In genomic region chr1:19074902-19075721, GRCh38 we compare ENCODE assay signal across 13 cellular contexts.
A peak's percentile ranks its signal among the peaks of the same experiment; 100 is the strongest.
DNase-seq lines count a peak whose midpoint lies in the region; ATAC-seq and TF ChIP-seq lines count a peak whose summit lies in the region.
"Had no signal": no experiment of that assay in that cellular context is flagged by ENCODE, and none has a peak within 500 bp of the region (broad histone marks: within the 10 kb centered on the region; RNA-seq: fewer than 3 reads in every experiment).

No MANE protein-coding gene starts in this region.

- ATAC-seq in mucosa of descending colon (peak; percentile 77), HG03442 (IDR thresholded peaks at IDR 0.05; ENCODE audit: unreplicated experiment) (no peak)

- CTCF ChIA-PET in activated naive CD4-positive, alpha-beta T cell treated with anti-CD3 and anti-CD28 coated beads, Interleukin-2, amount 10 ng/mL, durations not matched to agents 7 days and 5 days (lab: Charles Lee), result interaction anchor here (0.7 to 2.5 kb wide), 13 partner anchors 10 to 191 kb away, joined by 3 to 24 read pairs (median 4); partner anchors contain the start of genes ALDH4A1 and IFFO2
- CTCF ChIA-PET in mammary epithelial cell (lab: Charles Lee; ENCODE audit: low non-redundant PET), result interaction anchor here (0.6 to 0.8 kb wide), 4 partner anchors 29 to 194 kb away, joined by 3 to 5 read pairs (median 4); no protein-coding TSS in a partner anchor

- peaks cover 48% of the 10 kb centered on the region for H3K4me1 ChIP-seq in mammary epithelial cell (ENCODE audit: insufficient read depth, low read length)
- peaks cover 49% of the 10 kb centered on the region for H3K4me1 ChIP-seq in mucosa of descending colon (ENCODE audit: low read depth)
- H3K4me1 ChIP-seq in uterus, result no peaks in the 10 kb centered on the region

- H3K27me3 Mint-ChIP-seq in activated naive CD4-positive, alpha-beta T cell treated with anti-CD3 and anti-CD28 coated beads, Interleukin-2, amount 10 ng/mL, durations not matched to agents 7 days and 5 days, result peaks cover 19% of the 10 kb centered on the region

- peak overlapping the region; percentile 2 for H3K4me3 Mint-ChIP-seq in activated naive CD4-positive, alpha-beta T cell treated with anti-CD3 and anti-CD28 coated beads, Interleukin-2, amount 10 ng/mL, durations not matched to agents 7 days and 5 days

- H3K36me3 ChIP-seq in mammary epithelial cell (ENCODE audit: insufficient read depth, low read length) (peaks cover 22% of the 10 kb centered on the region), mucosa of descending colon (ENCODE audit: low read depth) (peaks cover 8% of the 10 kb centered on the region), uterus (no peaks in the 10 kb centered on the region)

- intact Hi-C loops in mammary epithelial cell (cut with micrococcal nuclease) (loop anchor here (1.0 to 5.0 kb wide), 6 partner anchors 41 to 478 kb away; no protein-coding TSS in a partner anchor), mucosa of descending colon (cut with DNase I, micrococcal nuclease) (no loop called here), uterus (cut with DNase I; ENCODE audit: low total_unique reads) (loop anchor here (10.0 kb wide), 1 partner anchor 160 kb away; no protein-coding TSS in a partner anchor)

- H2AFZ ChIP-seq in mammary epithelial cell (ENCODE audit: low read depth, low read length), result peak overlapping the region; percentile 6
- H2AFZ ChIP-seq: hepatocyte had no signal

- no peak for DNase-seq in activated naive CD4-positive, alpha-beta T cell treated with anti-CD3 and anti-CD28 coated beads, Interleukin-2, amount 10 ng/mL, durations not matched to agents 7 days and 5 days
- DNase-seq in activated naive CD4-positive, alpha-beta T cell treated with anti-CD3 and anti-CD28 coated beads, Interleukin-2, amount 50 U/mL, for 16 hours, result no peak
- DNase-seq in mammary epithelial cell (peak; percentile 97), mucosa of descending colon (peak; percentile 71 to 84 (median 78)), uterus (no peak), inferior parietal cortex (ENCODE audit: extremely low spot score) (no peak)
- DNase-seq in effector CD4-positive, alpha-beta T cell, result no peak
- DNase-seq: AML-193, cerebellar nuclear complex, NCI-H1930, SIG-M5 had no signal

- H3K9me3 ChIP-seq in mammary epithelial cell (replicated peaks; ENCODE audit: insufficient read depth, low read length) (no peaks in the 10 kb centered on the region), mucosa of descending colon (no peaks in the 10 kb centered on the region), uterus (no peaks in the 10 kb centered on the region)

- TF ChIP-seq POLR2A in uterus (IDR thresholded peaks at IDR 0.05), result no peak

- WGBS in mammary epithelial cell (ENCODE audit: low coverage, missing lambda C conversion rate), result 5% methylated on average over 19 of the region's 21 CpGs

- H3K9me3 Mint-ChIP-seq in activated naive CD4-positive, alpha-beta T cell treated with anti-CD3 and anti-CD28 coated beads, Interleukin-2, amount 10 ng/mL, durations not matched to agents 7 days and 5 days, result no peaks in the 10 kb centered on the region

- dilution Hi-C loops in mammary epithelial cell (cut with HindIII; ENCODE audit: low sequenced_read_pairs), result loop anchor here (25.0 kb wide), 1 partner anchor 363 kb away; no protein-coding TSS in a partner anchor

- peak overlapping the region; percentile 33 for H3K9ac ChIP-seq in mammary epithelial cell (ENCODE audit: insufficient read depth, low read length)

- H3K79me2 ChIP-seq in mammary epithelial cell (ENCODE audit: insufficient read depth, low read length), result no peaks in the 10 kb centered on the region
- H3K79me2 ChIP-seq: hepatocyte had no signal

- peaks cover 37% of the 10 kb centered on the region for H3K4me1 Mint-ChIP-seq in activated naive CD4-positive, alpha-beta T cell treated with anti-CD3 and anti-CD28 coated beads, Interleukin-2, amount 10 ng/mL, durations not matched to agents 7 days and 5 days

- H3K36me3 Mint-ChIP-seq in activated naive CD4-positive, alpha-beta T cell treated with anti-CD3 and anti-CD28 coated beads, Interleukin-2, amount 10 ng/mL, durations not matched to agents 7 days and 5 days, result peaks cover 65% of the 10 kb centered on the region

- H3K4me2 ChIP-seq in mammary epithelial cell (ENCODE audit: insufficient read depth, low read depth, low read length), result peak overlapping the region; percentile 43
- H3K4me2 ChIP-seq: hepatocyte had no signal

- H3K27ac ChIP-seq in mammary epithelial cell (ENCODE audit: insufficient read depth, low read depth, low read length), result peak overlapping the region; percentile 71
- H3K27ac ChIP-seq in uterus, result peak overlapping the region; percentile 5 to 49
- H3K27ac ChIP-seq: hepatocyte had no signal

- H3K27me3 ChIP-seq in mammary epithelial cell (ENCODE audit: insufficient read depth, low read length) (no peaks in the 10 kb centered on the region), uterus (no peaks in the 10 kb centered on the region)
- H3K27me3 ChIP-seq: hepatocyte had no signal

- no peak overlapping the region for H3K4me3 ChIP-seq in mammary epithelial cell (replicated peaks in 1 of 3; ENCODE audit: insufficient read depth in 1 of 3, low read depth in 2 of 3, low read length in 3 of 3)
- no peak overlapping the region for H3K4me3 ChIP-seq in mucosa of descending colon
- no peak overlapping the region for H3K4me3 ChIP-seq in uterus
- H3K4me3 ChIP-seq: hepatocyte had no signal

- peak overlapping the region; percentile 88 for H3K27ac Mint-ChIP-seq in activated naive CD4-positive, alpha-beta T cell treated with anti-CD3 and anti-CD28 coated beads, Interleukin-2, amount 10 ng/mL, durations not matched to agents 7 days and 5 days

- TSS peak; percentile 35 for BruUV-seq in mammary epithelial cell (replicated peaks; lab: Mats Ljungman, UMichigan)

- TF ChIP-seq CTCF in mammary epithelial cell (conservative IDR thresholded peaks at IDR 0.05 in 1 of 2, IDR thresholded peaks at IDR 0.05 in 1 of 2; ENCODE audit: extremely low read depth in 1 of 2, insufficient read depth in 1 of 2, low read depth in 1 of 2, low read length in 2 of 2), result no peak
- no peak for TF ChIP-seq CTCF in mucosa of descending colon (IDR thresholded peaks at IDR 0.05)
- no peak for TF ChIP-seq CTCF in uterus (IDR thresholded peaks at IDR 0.05)

- peaks cover 3% of the 10 kb centered on the region for H4K20me1 ChIP-seq in mammary epithelial cell (ENCODE audit: insufficient read depth, low read length)

- in situ Hi-C loops in mammary epithelial cell (cut with MboI; ENCODE audit: low sequenced_read_pairs in 2 of 2), result loop anchor here in 1 of 2 donors (10.0 kb wide), 1 partner anchor 170 kb away; the partner anchor contains the start of gene ALDH4A1

Comparison
In these comparisons a context has a peak if more than half of its experiments do, and no peak if none do; other contexts are left out.
1. DNase-seq: peak in mammary epithelial cell (single experiment) and mucosa of descending colon (3 of 3); none in activated naive CD4-positive, alpha-beta T cell treated with anti-CD3 and anti-CD28 coated beads, Interleukin-2, amount 10 ng/mL, durations not matched to agents 7 days and 5 days (single experiment), activated naive CD4-positive, alpha-beta T cell treated with anti-CD3 and anti-CD28 coated beads, Interleukin-2, amount 50 U/mL, for 16 hours (single experiment), uterus (0 of 2), effector CD4-positive, alpha-beta T cell (single experiment) and inferior parietal cortex (single experiment).
2. intact Hi-C loops: an anchor here in mammary epithelial cell (1.0 to 5.0 kb wide) and uterus (10.0 kb wide); none called in mucosa of descending colon.